In the genomic region with DNA sequence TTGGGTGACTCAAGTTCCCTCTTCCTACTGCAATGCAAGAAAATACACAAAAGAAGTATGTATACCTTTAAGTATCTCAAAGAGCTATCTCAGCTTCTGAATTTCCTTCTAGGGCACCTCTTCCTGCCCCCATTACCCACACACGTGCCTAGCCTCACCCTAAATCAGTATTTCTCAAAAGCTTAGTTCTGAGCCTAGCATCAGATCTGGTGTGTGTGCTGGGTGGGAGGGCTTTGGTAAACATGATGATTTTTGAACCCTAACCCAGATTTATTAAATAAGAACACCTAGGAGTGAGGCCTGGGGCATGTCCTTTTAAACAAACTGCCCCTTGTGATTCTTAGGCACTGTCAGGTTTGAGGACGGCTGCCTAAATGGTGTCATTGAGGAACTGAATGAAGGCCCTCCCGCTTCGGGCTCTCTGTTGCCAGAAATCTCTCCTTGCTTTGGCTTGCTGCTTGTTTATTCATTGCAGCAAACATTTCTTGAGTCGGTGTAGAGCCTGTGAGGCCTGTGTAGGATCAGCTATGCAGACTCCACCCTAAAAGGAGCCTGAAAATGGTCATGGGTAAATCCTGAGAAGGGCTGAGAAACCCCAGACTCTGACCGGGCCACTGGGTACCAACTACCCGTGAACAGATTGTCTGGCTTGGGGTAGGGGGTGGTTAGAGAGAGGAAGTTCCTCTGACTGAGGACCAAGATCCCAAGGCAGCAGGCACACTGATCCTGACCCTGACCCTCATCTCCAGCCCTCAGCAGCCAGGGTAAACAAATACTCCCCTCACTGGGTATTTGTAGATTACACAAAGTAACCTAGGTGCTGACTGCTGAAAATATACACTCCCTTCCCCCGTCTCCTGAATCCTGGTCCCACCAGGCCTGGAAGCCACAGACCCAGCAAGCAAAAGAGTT, we compare ENCODE assay signal across 1 cellular context.
TF ChIP-seq lines count a peak whose summit lies in the region.

No MANE protein-coding gene starts in this region.

TF ChIP-seq in HepG2, 621 proteins besides CTCF, POLR2A, EP300 and RAD21 (continued from another document and continues in another):
- TF ChIP-seq ZNF687 (CRISPR knock-in tag; IDR thresholded peaks at IDR 0.05) (no peak; the same call in 1 of the 2 replicates), CBX1 (IDR thresholded peaks at IDR 0.05; ENCODE audit: low read depth) (no peak), ZBTB25 (CRISPR knock-in tag; IDR thresholded peaks at IDR 0.05) (no peak), SKIL (CRISPR knock-in tag; IDR thresholded peaks at IDR 0.05; ENCODE audit: borderline replicate concordance) (peak; percentile 76; the same call in 1 of the 2 replicates), HMGXB3 (CRISPR knock-in tag; IDR thresholded peaks at IDR 0.05; ENCODE audit: borderline replicate concordance) (no peak), ZNF17 (CRISPR knock-in tag; IDR thresholded peaks at IDR 0.05) (no peak), RARG (CRISPR knock-in tag; IDR thresholded peaks at IDR 0.05; ENCODE audit: low read depth) (no peak), MEF2D (CRISPR knock-in tag; IDR thresholded peaks at IDR 0.05) (no peak; the same call in 1 of the 2 replicates), BHLHE40 (IDR thresholded peaks at IDR 0.05; ENCODE audit: low read length) (no peak), ZNF747 (CRISPR knock-in tag; IDR thresholded peaks at IDR 0.05; ENCODE audit: borderline replicate concordance) (no peak), ZNF143 (CRISPR knock-in tag; IDR thresholded peaks at IDR 0.05) (no peak), HMG20B (CRISPR knock-in tag; conservative IDR thresholded peaks at IDR 0.05) (no peak), BORCS8-MEF2B (CRISPR knock-in tag; IDR thresholded peaks at IDR 0.05) (no peak), ZBTB43 (CRISPR knock-in tag; conservative IDR thresholded peaks at IDR 0.05) (no peak), SRSF9 (IDR thresholded peaks at IDR 0.05; ENCODE audit: borderline replicate concordance, insufficient read depth, low read depth, low read length, poor library complexity, severe bottlenecking) (no peak), KAT7 (CRISPR knock-in tag; IDR thresholded peaks at IDR 0.05; ENCODE audit: borderline replicate concordance) (no peak), ZNF547 (CRISPR knock-in tag; IDR thresholded peaks at IDR 0.05) (no peak), ZNF34 (CRISPR knock-in tag; IDR thresholded peaks at IDR 0.05; ENCODE audit: borderline replicate concordance) (no peak), ZNF451 (CRISPR knock-in tag; IDR thresholded peaks at IDR 0.05) (no peak), HNF1A (IDR thresholded peaks at IDR 0.05; ENCODE audit: low read depth) (no peak), HNF1A (CRISPR knock-in tag; IDR thresholded peaks at IDR 0.05; ENCODE audit: borderline replicate concordance) (no peak), ZBTB7B (CRISPR knock-in tag; IDR thresholded peaks at IDR 0.05) (peak; percentile 60; the same call in 1 of the 2 replicates), ZNF12 (CRISPR knock-in tag; IDR thresholded peaks at IDR 0.05) (no peak), PTBP1 (IDR thresholded peaks at IDR 0.05; ENCODE audit: low read depth, low read length, poor library complexity, severe bottlenecking) (no peak), ZNF343 (CRISPR knock-in tag; IDR thresholded peaks at IDR 0.05) (no peak)
- TF ChIP-seq, protein P1, sequence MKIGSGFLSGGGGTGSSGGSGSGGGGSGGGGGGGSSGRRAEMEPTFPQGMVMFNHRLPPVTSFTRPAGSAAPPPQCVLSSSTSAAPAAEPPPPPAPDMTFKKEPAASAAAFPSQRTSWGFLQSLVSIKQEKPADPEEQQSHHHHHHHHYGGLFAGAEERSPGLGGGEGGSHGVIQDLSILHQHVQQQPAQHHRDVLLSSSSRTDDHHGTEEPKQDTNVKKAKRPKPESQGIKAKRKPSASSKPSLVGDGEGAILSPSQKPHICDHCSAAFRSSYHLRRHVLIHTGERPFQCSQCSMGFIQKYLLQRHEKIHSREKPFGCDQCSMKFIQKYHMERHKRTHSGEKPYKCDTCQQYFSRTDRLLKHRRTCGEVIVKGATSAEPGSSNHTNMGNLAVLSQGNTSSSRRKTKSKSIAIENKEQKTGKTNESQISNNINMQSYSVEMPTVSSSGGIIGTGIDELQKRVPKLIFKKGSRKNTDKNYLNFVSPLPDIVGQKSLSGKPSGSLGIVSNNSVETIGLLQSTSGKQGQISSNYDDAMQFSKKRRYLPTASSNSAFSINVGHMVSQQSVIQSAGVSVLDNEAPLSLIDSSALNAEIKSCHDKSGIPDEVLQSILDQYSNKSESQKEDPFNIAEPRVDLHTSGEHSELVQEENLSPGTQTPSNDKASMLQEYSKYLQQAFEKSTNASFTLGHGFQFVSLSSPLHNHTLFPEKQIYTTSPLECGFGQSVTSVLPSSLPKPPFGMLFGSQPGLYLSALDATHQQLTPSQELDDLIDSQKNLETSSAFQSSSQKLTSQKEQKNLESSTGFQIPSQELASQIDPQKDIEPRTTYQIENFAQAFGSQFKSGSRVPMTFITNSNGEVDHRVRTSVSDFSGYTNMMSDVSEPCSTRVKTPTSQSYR (CRISPR knock-in tag; IDR thresholded peaks at IDR 0.05; ENCODE audit: borderline replicate concordance): peak; percentile 45; the same call in 1 of the 2 replicates
- TF ChIP-seq, protein P2, sequence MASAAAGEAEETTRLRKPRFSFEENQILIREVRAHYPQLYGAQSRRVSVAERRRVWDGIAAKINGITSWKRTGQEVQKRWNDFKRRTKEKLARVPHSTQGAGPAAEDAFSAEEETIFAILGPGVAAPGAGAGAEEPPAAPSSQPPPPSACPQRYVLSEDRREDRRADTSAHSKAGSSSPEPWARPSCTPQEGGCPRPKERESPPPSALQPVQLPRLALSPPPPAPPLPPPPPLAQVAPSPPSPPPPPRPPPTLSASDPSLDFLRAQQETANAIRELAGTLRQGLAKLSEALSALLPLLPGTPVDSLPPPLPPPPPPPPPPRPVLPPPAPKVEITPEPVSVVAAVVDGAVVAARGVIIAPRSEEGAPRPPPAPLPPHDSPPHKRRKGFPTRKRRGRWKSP (CRISPR knock-in tag; IDR thresholded peaks at IDR 0.05): no peak
